ENCODE assay signal across 10 cellular contexts in genomic region chr7:101328159-101328558, GRCh38. TPM values are rescaled to one million over a fixed set of nuclear protein-coding genes. Genes with fewer than 3 reads are reported as not detected.
"Had no signal": no experiment of that assay in that cellular context is flagged by ENCODE, and none has a peak within 500 bp of the region (broad histone marks: within the 10 kb centered on the region; RNA-seq: fewer than 3 reads in every experiment).

No MANE protein-coding gene starts in this region.

- FAIRE-seq: HepG2, HTR-8/SVneo, K562 had no signal

- DNase-seq: IMR-90, KBM-7, KG1 had no signal

- H3K4me3 ChIP-seq: K562 had no signal

- H3K4me2 ChIP-seq: KMS-11 had no signal

- H3K9me3 Mint-ChIP-seq: IgD-negative memory B cell had no signal

- H3K4me1 Mint-ChIP-seq: IgD-negative memory B cell had no signal

- H3K27ac ChIP-seq: HL-60, KMS-11 had no signal

- ATAC-seq: HepG2, K562 had no signal

- H3K4me3 Mint-ChIP-seq: IgD-negative memory B cell had no signal

RNA-seq across cellular contexts. Expression of gene COL26A1, which starts 34.5 kb away (rescaled TPM):
- total RNA-seq: HT-29, IMR-90 had no signal
- polyA plus RNA-seq: IgD-negative memory B cell, IMR-90 had no signal
